ENCODE assay signal across 8 cellular contexts in the genomic region with DNA sequence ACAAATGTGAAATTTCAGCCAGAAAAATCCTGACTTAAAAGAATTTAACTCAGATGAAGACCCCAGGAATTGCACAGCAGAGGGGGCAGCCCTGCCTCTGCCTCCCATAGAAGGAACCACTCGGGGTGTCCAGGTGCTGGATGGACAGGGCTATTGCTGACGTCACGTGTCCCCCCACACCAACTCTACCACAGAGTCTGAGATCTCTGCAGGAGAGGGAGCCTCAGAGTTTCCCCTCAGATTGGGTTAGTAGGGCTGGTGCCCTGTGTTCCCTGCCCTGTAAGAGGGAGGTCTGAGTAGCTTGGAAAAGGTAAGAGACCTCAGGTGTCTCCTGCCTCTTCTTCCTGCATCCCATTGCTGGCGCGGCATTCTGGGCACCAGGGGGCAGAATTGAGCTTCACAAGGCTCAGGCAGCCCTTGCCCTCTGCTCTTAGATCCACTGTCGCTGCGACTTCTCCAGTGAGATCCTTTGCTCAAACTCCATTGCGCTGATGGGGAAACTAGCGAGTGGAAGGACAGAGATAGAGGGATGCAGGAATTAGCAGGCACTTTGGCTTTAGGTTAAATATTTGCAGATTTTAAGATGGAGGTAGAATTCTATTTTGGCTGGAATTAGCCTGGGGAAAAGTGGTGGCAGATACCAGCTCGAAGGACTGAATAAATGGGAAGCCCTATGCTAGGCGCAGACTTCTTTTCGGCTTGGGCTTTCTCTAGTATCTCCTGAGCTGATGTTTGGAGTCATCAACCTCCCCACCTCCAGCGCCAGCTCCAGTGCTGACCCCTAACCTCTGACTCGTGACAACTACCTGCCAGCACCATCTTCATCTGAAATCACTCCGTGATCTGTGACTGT. TPM values are rescaled to one million over a fixed set of nuclear protein-coding genes. Genes with fewer than 3 reads are reported as not detected.
DNase-seq lines count a peak whose midpoint lies in the region; ATAC-seq and TF ChIP-seq lines count a peak whose summit lies in the region.

No MANE protein-coding gene starts in this region.

- no peaks in the 10 kb centered on the region for H3K36me3 ChIP-seq in liver (ENCODE audit: control insufficient read depth in 4 of 4, insufficient read depth in 3 of 4, low read depth in 1 of 4, low read length in 3 of 4)

- TF ChIP-seq RAD21 in liver (IDR thresholded peaks at IDR 0.05), result peak; percentile 85 to 90

- whole genome bisulfite sequencing in liver, result 29% methylated on average over 15 of the region's 15 CpGs

- H3K27ac ChIP-seq in liver (ENCODE audit: low read depth in 1 of 2, low read length in 2 of 2), result no peak overlapping the region

- peaks cover 0 to 11% (median 6%) of the 10 kb centered on the region in 4 donors for H3K4me1 ChIP-seq in liver (ENCODE audit: control insufficient read depth in 4 of 4, insufficient read depth in 4 of 4, low read length in 3 of 4)

- ATAC-seq in GM18511 (IDR thresholded peaks at IDR 0.05; ENCODE audit: unreplicated experiment), result no peak

- DNase-seq in Ammon's horn (ENCODE audit: low spot score) (peak; percentile 86), HCEC 1CT (peak; percentile 44), NCI-H460 (ENCODE audit: extremely low read depth, low read depth) (peak; percentile 53), dedifferentiated amniotic fluid mesenchymal stem cell (ENCODE audit: extremely low spot score) (peak; percentile 54)
- DNase-seq in activated CD4-positive, alpha-beta T cell treated with anti-CD3 and anti-CD28 coated beads, Interleukin-2, amount 50 U/mL, for 24 hours (ENCODE audit: low read depth in 1 of 2, low spot score in 1 of 2), result peak; percentile 63 to 74
- peak; percentile 61 to 82 (median 65) for DNase-seq in stimulated activated CD4-positive, alpha-beta T cell treated with anti-CD3 and anti-CD28 coated beads, TNF-alpha, amount 100 ng/mL, for 24 hours (ENCODE audit: low read depth in 3 of 3)

- TF ChIP-seq CTCF in liver (IDR thresholded peaks at IDR 0.05; ENCODE audit: low read depth, low read length, missing input control), result peak; percentile 82

- H3K27me3 ChIP-seq in liver (ENCODE audit: control insufficient read depth in 4 of 4, insufficient read depth in 4 of 4, low read length in 3 of 4), result peaks cover 0 to 10% (median 4%) of the 10 kb centered on the region in 4 donors

- no peak overlapping the region for H3K4me3 ChIP-seq in liver (ENCODE audit: low read depth in 1 of 3, low read length in 3 of 3)

- H3K9me3 ChIP-seq in liver (ENCODE audit: control insufficient read depth in 4 of 4, low read length in 3 of 4), result no peaks in the 10 kb centered on the region

- H3K9ac ChIP-seq in liver (ENCODE audit: low read depth in 1 of 2, low read length in 2 of 2), result no peak overlapping the region

TF ChIP-seq in liver, 16 proteins besides CTCF, POLR2A, EP300 and RAD21:
- peak in 1 of 2 donors; percentile 35 for TF ChIP-seq HNF4A (conservative IDR thresholded peaks at IDR 0.05)
- TF ChIP-seq, protein P1, sequence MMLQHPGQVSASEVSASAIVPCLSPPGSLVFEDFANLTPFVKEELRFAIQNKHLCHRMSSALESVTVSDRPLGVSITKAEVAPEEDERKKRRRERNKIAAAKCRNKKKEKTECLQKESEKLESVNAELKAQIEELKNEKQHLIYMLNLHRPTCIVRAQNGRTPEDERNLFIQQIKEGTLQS (IDR thresholded peaks at IDR 0.05), result no peak

RNA-seq across cellular contexts. Expression of a gene that starts 42.8 kb away (rescaled TPM):
- total RNA-seq in NCI-H460 (2014; rRNA removed; shearing (Covaris generic)), result 0.09 TPM in 1 of 2 replicates, not detected in the other
- polyA plus RNA-seq in NCI-H460 (2014; cell fraction: nucleus; rRNA removed), result not detected in 2 replicates
- not detected for total RNA-seq in liver
- not detected for polyA plus RNA-seq in liver

RNA-seq across cellular contexts. Expression of a gene that starts 52.8 kb away (rescaled TPM):
- 0.17 and 0.54 TPM in 2 replicates for total RNA-seq in NCI-H460 (2014; rRNA removed; shearing (Covaris generic))
- polyA plus RNA-seq in NCI-H460 (2014; cell fraction: nucleus; rRNA removed), result 5.9 and 8.8 TPM in 2 replicates
- 10 to 100 TPM in 1 of 2 donors, 1 to 10 TPM in 1; 4.3 to 41.5 TPM for total RNA-seq in liver
- 10 to 100 TPM; 17.8 to 26.5 TPM for polyA plus RNA-seq in liver
